In genomic region chr5:137336565-137337120, GRCh38 we compare ENCODE assay signal across 22 cellular contexts.
"Had no signal": no experiment of that assay in that cellular context is flagged by ENCODE, and none has a peak within 500 bp of the region (broad histone marks: within the 10 kb centered on the region; RNA-seq: fewer than 3 reads in every experiment).

No MANE protein-coding gene starts in this region.

- H2AFZ ChIP-seq: hepatocyte, neural progenitor cell, parathyroid adenoma had no signal

- ATAC-seq: activated CD4-positive, alpha-beta T cell treated with anti-CD3 and anti-CD28 coated beads for 36 hours; left cardiac atrium; left ventricle myocardium superior; naive thymus-derived CD8-positive, alpha-beta T cell; right cardiac atrium had no signal

- H3K27me3 Mint-ChIP-seq: activated naive CD8-positive, alpha-beta T cell treated with anti-CD3 and anti-CD28 coated beads for 36 hours had no signal

- H3K36me3 ChIP-seq: ascending aorta, esophagus squamous epithelium, neural progenitor cell, spleen, tibial nerve had no signal

- H3K27ac ChIP-seq: ascending aorta, esophagus squamous epithelium, hepatocyte, neural progenitor cell, parathyroid adenoma, spleen, tibial nerve had no signal

- H3K4me3 Mint-ChIP-seq: activated CD4-positive, alpha-beta T cell treated with anti-CD3 and anti-CD28 coated beads for 36 hours; activated naive CD4-positive, alpha-beta T cell treated with anti-CD3 and anti-CD28 coated beads for 36 hours; activated naive CD8-positive, alpha-beta T cell treated with anti-CD3 and anti-CD28 coated beads for 36 hours; naive thymus-derived CD8-positive, alpha-beta T cell; neural progenitor cell had no signal

- H3K36me3 Mint-ChIP-seq: activated naive CD8-positive, alpha-beta T cell treated with anti-CD3 and anti-CD28 coated beads for 36 hours; naive thymus-derived CD8-positive, alpha-beta T cell; neural progenitor cell had no signal

- H3K27ac Mint-ChIP-seq: activated CD4-positive, alpha-beta T cell treated with anti-CD3 and anti-CD28 coated beads for 36 hours; activated naive CD4-positive, alpha-beta T cell treated with anti-CD3 and anti-CD28 coated beads for 36 hours; activated naive CD8-positive, alpha-beta T cell treated with anti-CD3 and anti-CD28 coated beads for 36 hours; naive thymus-derived CD8-positive, alpha-beta T cell; neural progenitor cell had no signal

- H3K4me3 ChIP-seq: ascending aorta, esophagus squamous epithelium, hepatocyte, neural progenitor cell, spleen, tibial nerve had no signal

- H3K79me2 ChIP-seq: hepatocyte, parathyroid adenoma had no signal

- H3K4me1 ChIP-seq: ascending aorta, esophagus squamous epithelium, neural progenitor cell, parathyroid adenoma, spleen had no signal

- H3K9me3 Mint-ChIP-seq: activated naive CD4-positive, alpha-beta T cell treated with anti-CD3 and anti-CD28 coated beads for 36 hours; activated naive CD8-positive, alpha-beta T cell treated with anti-CD3 and anti-CD28 coated beads for 36 hours had no signal

- H3K4me1 Mint-ChIP-seq: activated CD4-positive, alpha-beta T cell treated with anti-CD3 and anti-CD28 coated beads for 36 hours; activated naive CD8-positive, alpha-beta T cell treated with anti-CD3 and anti-CD28 coated beads for 36 hours; naive thymus-derived CD8-positive, alpha-beta T cell; neural progenitor cell had no signal

- H3K27me3 ChIP-seq: ascending aorta, esophagus squamous epithelium, hepatocyte, neural progenitor cell, spleen, tibial nerve had no signal

- H3K9me3 ChIP-seq: ascending aorta, esophagus squamous epithelium, spleen, tibial nerve had no signal

- H3K4me2 ChIP-seq: hepatocyte, neural progenitor cell had no signal

- DNase-seq: activated CD4-positive, alpha-beta T cell treated with anti-CD3 and anti-CD28 coated beads for 36 hours; activated CD4-positive, CD25-positive, alpha-beta regulatory T cell; activated effector memory CD4-positive, alpha-beta T cell treated with anti-CD3 and anti-CD28 coated beads, Interleukin-2, amount 50 U/mL, for 16 hours; activated naive CD4-positive, alpha-beta T cell treated with anti-CD3 and anti-CD28 coated beads for 36 hours; activated naive CD8-positive, alpha-beta T cell treated with anti-CD3 and anti-CD28 coated beads for 36 hours; activated T-cell treated with anti-CD3 and anti-CD28 coated beads for 4 hours; central memory CD4-positive, alpha-beta T cell; effector CD4-positive, alpha-beta T cell; esophagus squamous epithelium; left cardiac atrium; left ventricle myocardium superior; naive thymus-derived CD8-positive, alpha-beta T cell; occipital lobe; right cardiac atrium; spleen; stimulated activated naive CD4-positive, alpha-beta T cell; T-helper 2 cell had no signal
